Comparison of ENCODE assay signal across 24 cellular contexts in the genomic region with DNA sequence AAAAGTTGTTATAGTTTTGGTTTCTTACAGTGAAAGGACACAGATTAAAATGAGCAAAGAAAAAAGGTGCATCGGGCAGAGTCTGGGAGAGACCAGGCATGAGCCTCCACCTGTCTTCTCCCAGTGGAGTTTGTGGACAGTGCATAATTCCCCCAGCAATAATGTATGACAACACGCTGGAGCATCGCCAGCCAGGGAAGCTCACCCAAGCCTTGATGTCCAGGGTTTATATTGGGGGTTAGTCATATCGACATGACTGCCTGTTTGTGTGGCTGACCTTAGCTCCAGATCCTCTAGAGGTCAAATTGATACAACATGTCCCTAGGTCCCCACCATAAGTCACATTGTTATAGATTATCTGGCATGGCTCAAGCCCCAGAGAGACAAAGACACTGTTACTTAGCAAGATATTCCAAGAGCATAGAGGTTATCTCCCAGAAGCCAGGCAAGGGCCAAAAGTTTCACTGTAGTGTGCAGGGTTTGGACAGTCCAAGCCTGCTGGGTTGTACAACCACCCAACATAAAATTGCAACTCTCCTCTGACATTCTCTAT. TPM values are rescaled to one million over a fixed set of nuclear protein-coding genes. Genes with fewer than 3 reads are reported as not detected.
DNase-seq lines count a peak whose midpoint lies in the region; FAIRE-seq and TF ChIP-seq lines count a peak whose summit lies in the region.
"Had no signal": no experiment of that assay in that cellular context is flagged by ENCODE, and none has a peak within 500 bp of the region (broad histone marks: within the 10 kb centered on the region; RNA-seq: fewer than 3 reads in every experiment).

No MANE protein-coding gene starts in this region.

- TF ChIP-seq CTCF in 22Rv1 (IDR thresholded peaks at IDR 0.05), result no peak

- no peaks in the 10 kb centered on the region; the same call in 1 of the 2 replicates for H3K27me3 ChIP-seq in H7 (ENCODE audit: control insufficient read depth, insufficient read depth, low read length)
- H3K27me3 ChIP-seq: BLaER1 had no signal

- DNase-seq in LoVo (ENCODE audit: low spot score), result peak; percentile 4
- DNase-seq in NCI-H774 (lab: John Stamatoyannopoulos, UW), result peak; percentile 16
- DNase-seq in epithelial cell of prostate (ENCODE audit: low read depth, low spot score), result no peak
- no peak for DNase-seq in NCI-H1436 treated with DMSO at 0.1 percent for 48 hours (lab: John Stamatoyannopoulos, UW)
- DNase-seq in RKO (ENCODE audit: low spot score), result no peak
- DNase-seq in H7, result no peak
- no peak for DNase-seq in frontal cortex (ENCODE audit: low spot score in 2 of 2)
- DNase-seq: CD8-positive, alpha-beta T cell; EL; GOT3; IMR-90; Kasumi-1; NCI-H1105; NCI-H1694; NCI-H226; NCI-H524 treated with DMSO at 0.1 percent for 48 hours had no signal

- FAIRE-seq in frontal cortex (lab: Jason Lieb, UNC), result no peak
- FAIRE-seq: A204.1, GM12891, GM19239, HTR-8/SVneo had no signal

- peak overlapping the region; percentile 75 for H3K27ac ChIP-seq in 22Rv1
- peak overlapping the region; percentile 56 for H3K27ac ChIP-seq in epithelial cell of prostate
- H3K27ac ChIP-seq: BLaER1, RWPE1, SJSA1 had no signal

- no peak overlapping the region for H3K4me3 ChIP-seq in H7 (ENCODE audit: insufficient read depth, low read depth, low read length)
- H3K4me3 ChIP-seq: BLaER1, SJSA1 had no signal

- H3K36me3 ChIP-seq in H7 (replicated peaks; ENCODE audit: control insufficient read depth, insufficient read depth, low read length), result no peaks in the 10 kb centered on the region
- H3K36me3 ChIP-seq: BLaER1, SJSA1 had no signal

RNA-seq across cellular contexts. Expression of a gene that starts 5.5 kb away (rescaled TPM):
- 2.0 and 3.0 TPM in 2 replicates for total RNA-seq in H7 (2014; rRNA removed; shearing (Covaris generic))
- total RNA-seq in frontal cortex, result not detected
- total RNA-seq: CD8-positive, alpha-beta T cell; IMR-90; SJSA1 had no signal

RNA-seq across cellular contexts. Expression of a gene that starts 12.3 kb away (rescaled TPM):
- not detected in 2 replicates for total RNA-seq in H7 (2014; rRNA removed; shearing (Covaris generic))
- not detected for total RNA-seq in frontal cortex
- total RNA-seq: CD8-positive, alpha-beta T cell; IMR-90; SJSA1 had no signal

RNA-seq across cellular contexts. Expression of a gene that starts 35.6 kb away (rescaled TPM):
- not detected in 2 replicates for total RNA-seq in H7 (2014; rRNA removed; shearing (Covaris generic))
- total RNA-seq in frontal cortex, result not detected
- total RNA-seq: CD8-positive, alpha-beta T cell; IMR-90; SJSA1 had no signal

RNA-seq across cellular contexts. Expression of a gene that starts 37.8 kb away (rescaled TPM):
- 12.9 and 15.3 TPM in 2 replicates for total RNA-seq in H7 (2014; rRNA removed; shearing (Covaris generic))
- total RNA-seq in frontal cortex, result 4.1 TPM

RNA-seq across cellular contexts. Expression of a gene that starts 44.0 kb away (rescaled TPM):
- not detected in 2 replicates for total RNA-seq in H7 (2014; rRNA removed; shearing (Covaris generic))
- total RNA-seq in frontal cortex, result not detected
- total RNA-seq: CD8-positive, alpha-beta T cell; IMR-90; SJSA1 had no signal

Comparison
In these comparisons a context has a peak if more than half of its experiments do, and no peak if none do; other contexts are left out.
1. DNase-seq: peak in LoVo (single experiment) and NCI-H774 (single experiment); none in epithelial cell of prostate (single experiment), NCI-H1436 treated with DMSO at 0.1 percent for 48 hours (single experiment), RKO (single experiment), H7 (single experiment) and frontal cortex (0 of 2).